In the genomic region with DNA sequence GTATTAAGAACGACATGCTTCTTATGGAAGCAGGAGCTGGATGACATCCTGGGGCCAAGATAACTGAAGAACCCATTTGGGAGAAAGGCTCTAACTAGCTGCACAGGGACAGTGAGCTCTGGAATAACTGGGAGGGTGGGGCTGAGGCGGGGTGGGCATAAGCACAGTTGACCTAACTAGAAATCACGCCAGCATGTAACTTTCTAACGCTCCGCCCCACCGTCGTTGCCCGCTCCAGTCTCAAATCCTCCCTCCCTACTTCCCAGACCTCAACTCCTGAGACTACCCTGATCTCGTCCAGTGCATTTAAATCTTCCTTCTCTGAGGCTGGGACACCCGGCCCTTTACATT, we compare ENCODE assay signal across 8 cellular contexts. TPM values are rescaled to one million over a fixed set of nuclear protein-coding genes. Genes with fewer than 3 reads are reported as not detected.
A peak's percentile ranks its signal among the peaks of the same experiment; 100 is the strongest.
DNase-seq lines count a peak whose midpoint lies in the region; ATAC-seq, FAIRE-seq and TF ChIP-seq lines count a peak whose summit lies in the region.

No MANE protein-coding gene starts in this region.

- intact Hi-C loops in K562 (cut with micrococcal nuclease) = loop anchor here (10.0 kb wide), 1 partner anchor 281 kb away; no protein-coding TSS in a partner anchor

- POLR2A ChIA-PET in K562 (lab: Yijun Ruan, JAX) = interaction anchor here (0.6 to 1.1 kb wide), 5 partner anchors 10 to 89 kb away, joined by 3 to 6 read pairs (median 4); no protein-coding TSS in a partner anchor

- no peak for DNase-seq in stimulated activated naive CD8-positive, alpha-beta T cell treated with anti-CD3 and anti-CD28 coated beads, Interleukin-15, Interleukin-2, amounts not matched to agents 100 U/mL and 50 U/mL, for 24 hours
- DNase-seq in K562 (ENCODE audit: extremely low read depth in 1 of 4, low spot score in 3 of 4) (peak; percentile 30 to 35 (median 32)), Kasumi-1 (lab: John Stamatoyannopoulos, UW) (no peak), dedifferentiated amniotic fluid mesenchymal stem cell (ENCODE audit: extremely low spot score) (no peak), ureter (ENCODE audit: low spot score) (no peak)

- no peaks in the 10 kb centered on the region for H4K20me1 ChIP-seq in K562 (replicated peaks; ENCODE audit: control insufficient read depth, insufficient read depth, low read length)

- 3% methylated on average over 10 of the region's 10 CpGs for WGBS in K562 (ENCODE audit: insufficient coverage, low coverage, missing lambda C conversion rate)
- 1 to 3% methylated on average over 7 to 10 of the region's 10 CpGs for WGBS in mesodermal cell (ENCODE audit: insufficient coverage in 2 of 2), 2 experiments

- H3K9me1 ChIP-seq in K562 (ENCODE audit: control insufficient read depth, insufficient read depth, low read length) = no peaks in the 10 kb centered on the region

- BruUV-seq in K562 (replicated peaks; lab: Mats Ljungman, UMichigan) = no TSS peak

- H3K36me3 ChIP-seq in K562 (ENCODE audit: control insufficient read depth, insufficient read depth, low read length) = peaks cover 39% of the 10 kb centered on the region
- H3K36me3 ChIP-seq in mesodermal cell (ENCODE audit: control insufficient read depth, insufficient read depth, low read length) = peaks cover 39% of the 10 kb centered on the region

- no peaks in the 10 kb centered on the region for H3K9me3 ChIP-seq in K562 (replicated peaks; ENCODE audit: control insufficient read depth, insufficient read depth, low read depth, low read length)
- no peaks in the 10 kb centered on the region for H3K9me3 ChIP-seq in mesodermal cell (ENCODE audit: control insufficient read depth, low read length)

- CTCF ChIA-PET in K562 (lab: Yijun Ruan, JAX; ENCODE audit: low intra/inter-chr PET ratio) = no interaction called here

- peak overlapping the region; percentile 92 for H2AFZ ChIP-seq in K562 (ENCODE audit: low read depth, low read length)

- peaks cover 46% of the 10 kb centered on the region for H3K4me1 Mint-ChIP-seq in stimulated activated naive CD8-positive, alpha-beta T cell treated with anti-CD3 and anti-CD28 coated beads, Interleukin-15, Interleukin-2, amounts not matched to agents 100 ng/mL and 50 ng/mL, for 24 hours (ENCODE audit: low read depth)

- H3K27ac ChIP-seq in K562 (ENCODE audit: extremely low read depth, low read depth, low read length) (peak overlapping the region; percentile 66; the same call in 2 of the 3 replicates), mesodermal cell (ENCODE audit: low read depth, low read length, severe bottlenecking) (no peak overlapping the region)

- TF ChIP-seq CTCF in K562 (IDR thresholded peaks at IDR 0.05 in 2 of 3, conservative IDR thresholded peaks at IDR 0.05 in 1 of 3; ENCODE audit: insufficient read depth in 2 of 3, low read depth in 1 of 3, low read length in 3 of 3) = no peak

- peaks cover 23% of the 10 kb centered on the region for H3K79me2 ChIP-seq in K562 (ENCODE audit: control insufficient read depth, insufficient read depth, low read length)

- H3K4me1 ChIP-seq in K562 (replicated peaks in 1 of 2; ENCODE audit: control insufficient read depth in 2 of 2, insufficient read depth in 2 of 2, low read length in 2 of 2) = peaks cover 0 to 5% of the 10 kb centered on the region in 2 experiments; a peak in 1 of 5 replicates
- H3K4me1 ChIP-seq in mesodermal cell (ENCODE audit: control insufficient read depth, insufficient read depth, low read length, poor library complexity, severe bottlenecking) = no peaks in the 10 kb centered on the region

- H3K4me3 Mint-ChIP-seq in stimulated activated naive CD8-positive, alpha-beta T cell treated with anti-CD3 and anti-CD28 coated beads, Interleukin-15, Interleukin-2, amounts not matched to agents 100 ng/mL and 50 ng/mL, for 24 hours = peak overlapping the region; percentile 97

- TF ChIP-seq EP300 in K562 (IDR thresholded peaks at IDR 0.05; ENCODE audit: low read length) = no peak

- H3K9me3 Mint-ChIP-seq in stimulated activated naive CD8-positive, alpha-beta T cell treated with anti-CD3 and anti-CD28 coated beads, Interleukin-15, Interleukin-2, amounts not matched to agents 100 ng/mL and 50 ng/mL, for 24 hours = no peaks in the 10 kb centered on the region

- FAIRE-seq in K562 (lab: Jason Lieb, UNC) = no peak

- peaks cover 41% of the 10 kb centered on the region for H3K36me3 Mint-ChIP-seq in stimulated activated naive CD8-positive, alpha-beta T cell treated with anti-CD3 and anti-CD28 coated beads, Interleukin-15, Interleukin-2, amounts not matched to agents 100 ng/mL and 50 ng/mL, for 24 hours (ENCODE audit: low read depth)

- H3K27me3 ChIP-seq in K562 (ENCODE audit: control insufficient read depth in 2 of 2, insufficient read depth in 2 of 2, low read length in 2 of 2) = no peaks in the 10 kb centered on the region

- peak overlapping the region; percentile 91 for H3K4me3 ChIP-seq in K562
- peak overlapping the region; percentile 96 for H3K4me3 ChIP-seq in mesodermal cell (ENCODE audit: extremely low read depth, insufficient read depth, low read length, poor library complexity, severe bottlenecking)

- H3K4me2 ChIP-seq in K562 (ENCODE audit: insufficient read depth, low read length) = peak overlapping the region; percentile 96

- in situ Hi-C loops in K562 (cut with MboI) = loop anchor here (5.0 kb wide), 2 partner anchors 138 to 283 kb away; no protein-coding TSS in a partner anchor

- TF ChIP-seq POLR2A in K562 (conservative IDR thresholded peaks at IDR 0.05) = no peak

- H3K27me3 Mint-ChIP-seq in stimulated activated naive CD8-positive, alpha-beta T cell treated with anti-CD3 and anti-CD28 coated beads, Interleukin-15, Interleukin-2, amounts not matched to agents 100 ng/mL and 50 ng/mL, for 24 hours = no peaks in the 10 kb centered on the region

- peak overlapping the region; percentile 93 for H3K27ac Mint-ChIP-seq in stimulated activated naive CD8-positive, alpha-beta T cell treated with anti-CD3 and anti-CD28 coated beads, Interleukin-15, Interleukin-2, amounts not matched to agents 100 ng/mL and 50 ng/mL, for 24 hours

- no peak for ATAC-seq in stimulated activated naive CD8-positive, alpha-beta T cell treated with anti-CD3 and anti-CD28 coated beads, Interleukin-15, Interleukin-2, amounts not matched to agents 100 U/mL and 50 U/mL, for 24 hours
- ATAC-seq in K562 = peak; percentile 5
- no peak for ATAC-seq in HG03095 (IDR thresholded peaks at IDR 0.05; ENCODE audit: unreplicated experiment)

- no peak for TF ChIP-seq RAD21 in K562 (CRISPR knock-in tag; conservative IDR thresholded peaks at IDR 0.05 in 1 of 2, IDR thresholded peaks at IDR 0.05 in 1 of 2)

- peak overlapping the region; percentile 83 to 95 for H3K9ac ChIP-seq in K562 (ENCODE audit: insufficient read depth in 1 of 2, low read depth in 2 of 2, low read length in 2 of 2)

RNA-seq across cellular contexts. Expression of a gene that starts 0.4 kb away (rescaled TPM):
- 85.2 and 139 TPM in 2 replicates for total RNA-seq in K562 (2011; cell fraction: chromatin; rRNA removed; ENCODE audit: low replicate concordance)
- 115 and 129 TPM in 2 replicates for total RNA-seq in K562 (2011; cell fraction: nucleolus; rRNA removed)
- 138 and 143 TPM in 2 replicates for total RNA-seq in K562 (2011; cell fraction: nucleoplasm; rRNA removed)
- total RNA-seq in K562 (2014; rRNA removed) (252 and 320 TPM in 2 replicates), K562 (2014; rRNA removed; fragmentation: Illumina TruSeq; extraction: Trizol) (307 and 349 TPM in 2 replicates), K562 (2015; rRNA removed; fragmentation: Illumina TruSeq; extraction: Trizol) (259 and 265 TPM in 2 replicates), K562 (2021) (447 and 460 TPM in 2 replicates), ureter (172 TPM)
- polyA plus RNA-seq in K562 (2011; rRNA removed) (818 and 879 TPM in 2 replicates), K562 (2014; fragmentation: Illumina TruSeq; extraction: Trizol) (486 and 570 TPM in 2 replicates), K562 (2014; fragmentation: Nextera tagmentation; extraction: Ambion mirVana) (100 to 1,000 TPM; 191 to 412 TPM), K562 (2014; rRNA removed) (322 and 377 TPM in 2 replicates)
- 709 and 767 TPM in 2 replicates for polyA plus RNA-seq in K562 (2011; cell fraction: cytosol; rRNA removed)
- polyA plus RNA-seq in K562 (2011; cell fraction: nucleus; rRNA removed) = 244 and 297 TPM in 2 replicates
- 257 and 546 TPM in 2 replicates for polyA plus RNA-seq in K562 (2012)
- polyA minus RNA-seq in K562 (2011; rRNA and poly(A)+ RNA removed) = 533 and 763 TPM in 2 replicates
- 146 and 192 TPM in 2 replicates for polyA minus RNA-seq in K562 (2011; cell fraction: cytosol; rRNA and poly(A)+ RNA removed)
- 40.4 and 68.0 TPM in 2 replicates for polyA minus RNA-seq in K562 (2011; cell fraction: nucleus; rRNA and poly(A)+ RNA removed)
- 128 TPM for polyA plus RNA-seq in mesodermal cell (2013, experiment 1 of 2)
- 116 TPM for polyA plus RNA-seq in mesodermal cell (2013, experiment 2 of 2)

RNA-seq across cellular contexts. Expression of a gene that starts 52.2 kb away (rescaled TPM):
- total RNA-seq in K562 (2011; cell fraction: chromatin; rRNA removed; ENCODE audit: low replicate concordance) = 8.2 and 25.2 TPM in 2 replicates
- 5.3 and 8.6 TPM in 2 replicates for total RNA-seq in K562 (2011; cell fraction: nucleolus; rRNA removed)
- total RNA-seq in K562 (2011; cell fraction: nucleoplasm; rRNA removed) = 14.1 and 23.3 TPM in 2 replicates
- total RNA-seq in K562 (2014; rRNA removed) (6.9 and 9.7 TPM in 2 replicates), K562 (2014; rRNA removed; fragmentation: Illumina TruSeq; extraction: Trizol) (13.0 and 13.1 TPM in 2 replicates), K562 (2015; rRNA removed; fragmentation: Illumina TruSeq; extraction: Trizol) (15.5 and 15.8 TPM in 2 replicates), K562 (2021) (12.9 and 15.2 TPM in 2 replicates), ureter (44.6 TPM)
- polyA plus RNA-seq in K562 (2011; rRNA removed) (8.6 and 13.3 TPM in 2 replicates), K562 (2014; fragmentation: Illumina TruSeq; extraction: Trizol) (4.8 and 5.2 TPM in 2 replicates), K562 (2014; fragmentation: Nextera tagmentation; extraction: Ambion mirVana) (1 to 10 TPM; 6.1 to 7.8 TPM), K562 (2014; rRNA removed) (4.7 and 5.1 TPM in 2 replicates)
- polyA plus RNA-seq in K562 (2011; cell fraction: cytosol; rRNA removed) = 3.4 and 8.5 TPM in 2 replicates
- polyA plus RNA-seq in K562 (2011; cell fraction: nucleus; rRNA removed) = 6.3 and 11.5 TPM in 2 replicates
- 3.9 and 4.3 TPM in 2 replicates for polyA plus RNA-seq in K562 (2012)
- polyA minus RNA-seq in K562 (2011; rRNA and poly(A)+ RNA removed) = 33.6 and 48.2 TPM in 2 replicates
- polyA minus RNA-seq in K562 (2011; cell fraction: cytosol; rRNA and poly(A)+ RNA removed) = 17.8 and 20.3 TPM in 2 replicates
- 4.7 and 12.3 TPM in 2 replicates for polyA minus RNA-seq in K562 (2011; cell fraction: nucleus; rRNA and poly(A)+ RNA removed)
- polyA plus RNA-seq in mesodermal cell (2013, experiment 1 of 2) = 19.2 TPM
- 16.8 TPM for polyA plus RNA-seq in mesodermal cell (2013, experiment 2 of 2)

Comparison
In these comparisons a context has a peak if more than half of its experiments do, and no peak if none do; other contexts are left out.
1. DNase-seq: peak in K562 (4 of 4); none in stimulated activated naive CD8-positive, alpha-beta T cell treated with anti-CD3 and anti-CD28 coated beads, Interleukin-15, Interleukin-2, amounts not matched to agents 100 U/mL and 50 U/mL, for 24 hours (single experiment), Kasumi-1 (0 of 2), dedifferentiated amniotic fluid mesenchymal stem cell (single experiment) and ureter (single experiment).